22 cellular contexts compared by ENCODE assay signal in genomic region chr7:6193734-6194133, GRCh38.
"Had no signal": no experiment of that assay in that cellular context is flagged by ENCODE, and none has a peak within 500 bp of the region (broad histone marks: within the 10 kb centered on the region; RNA-seq: fewer than 3 reads in every experiment).

No MANE protein-coding gene starts in this region.

- H3K9me3 Mint-ChIP-seq: effector memory CD8-positive, alpha-beta T cell; memory B cell; mesothelial cell of epicardium; naive B cell; natural killer cell treated with Interleukin-12 subunit alpha and Interleukin-12 subunit beta and Interleukin-15 and Interleukin-18, amount 100 ng/mL, for 72 hours; stimulated activated memory B cell treated with anti-CD40 and anti-IgM and Interleukin-4, amounts not matched to agents 10 μg/mL and 1 μg/mL and 100 μg/mL, for 72 hours had no signal

- H3K4me3 ChIP-seq: lung, mucosa of descending colon, prostate gland, right atrium auricular region, testis, tibial artery, upper lobe of left lung, uterus had no signal

- H3K4me1 Mint-ChIP-seq: stimulated activated memory B cell treated with anti-CD40 and anti-IgM and Interleukin-4, amounts not matched to agents 10 μg/mL and 1 μg/mL and 100 μg/mL, for 72 hours had no signal

- H3K4me1 ChIP-seq: prostate gland, testis, upper lobe of left lung, uterus had no signal

- H3K27me3 Mint-ChIP-seq: naive B cell; natural killer cell treated with Interleukin-12 subunit alpha and Interleukin-12 subunit beta and Interleukin-15 and Interleukin-18, amount 100 ng/mL, for 72 hours; stimulated activated memory B cell treated with anti-CD40 and anti-IgM and Interleukin-4, amounts not matched to agents 10 μg/mL and 1 μg/mL and 100 μg/mL, for 72 hours had no signal

- H3K4me3 Mint-ChIP-seq: effector memory CD8-positive, alpha-beta T cell; memory B cell; mesothelial cell of epicardium; naive B cell; natural killer cell treated with Interleukin-12 subunit alpha and Interleukin-12 subunit beta and Interleukin-15 and Interleukin-18, amount 100 ng/mL, for 72 hours; stimulated activated memory B cell treated with anti-CD40 and anti-IgM and Interleukin-4, amounts not matched to agents 10 μg/mL and 1 μg/mL and 100 μg/mL, for 72 hours had no signal

- DNase-seq: cortex of kidney; effector memory CD8-positive, alpha-beta T cell; hypothalamus; mucosa of descending colon; naive B cell; nucleus accumbens; stimulated activated CD4-positive, alpha-beta T cell treated with anti-CD3 and anti-CD28 coated beads, Interleukin-2, amount 100 ng/mL, for 24 hours; stimulated activated CD4-positive, alpha-beta T cell treated with anti-CD3 and anti-CD28 coated beads, Interleukin-4, amount 100 ng/mL, for 24 hours; stimulated activated naive CD8-positive, alpha-beta T cell treated with anti-CD3 and anti-CD28 coated beads, Interleukin-15, Interleukin-2, amounts not matched to agents 100 U/mL and 50 U/mL, for 24 hours; substantia nigra; testis; tibial artery; upper lobe of left lung; uterus had no signal

- H3K27ac Mint-ChIP-seq: effector memory CD8-positive, alpha-beta T cell; memory B cell; mesothelial cell of epicardium; naive B cell; natural killer cell treated with Interleukin-12 subunit alpha and Interleukin-12 subunit beta and Interleukin-15 and Interleukin-18, amount 100 ng/mL, for 72 hours; stimulated activated memory B cell treated with anti-CD40 and anti-IgM and Interleukin-4, amounts not matched to agents 10 μg/mL and 1 μg/mL and 100 μg/mL, for 72 hours had no signal

- H3K9me3 ChIP-seq: mucosa of descending colon, prostate gland, right atrium auricular region, testis, tibial artery, upper lobe of left lung, uterus had no signal

- H3K36me3 ChIP-seq: prostate gland, uterus had no signal

- H3K36me3 Mint-ChIP-seq: memory B cell; naive B cell; natural killer cell treated with Interleukin-12 subunit alpha and Interleukin-12 subunit beta and Interleukin-15 and Interleukin-18, amount 100 ng/mL, for 72 hours; stimulated activated memory B cell treated with anti-CD40 and anti-IgM and Interleukin-4, amounts not matched to agents 10 μg/mL and 1 μg/mL and 100 μg/mL, for 72 hours had no signal

- H3K27me3 ChIP-seq: right atrium auricular region, testis, tibial artery, upper lobe of left lung, uterus had no signal

- H3K27ac ChIP-seq: prostate gland, testis, tibial artery, upper lobe of left lung, uterus had no signal

- ATAC-seq: effector memory CD8-positive, alpha-beta T cell; left lobe of liver; mucosa of descending colon; natural killer cell treated with Interleukin-12 subunit alpha and Interleukin-12 subunit beta and Interleukin-15 and Interleukin-18, amount 100 ng/mL, for 72 hours; stimulated activated memory B cell treated with anti-CD40 and anti-IgM and Interleukin-4, amounts not matched to agents 10 μg/mL and 1 μg/mL and 100 μg/mL, for 72 hours; stimulated activated naive CD8-positive, alpha-beta T cell treated with anti-CD3 and anti-CD28 coated beads, Interleukin-15, Interleukin-2, amounts not matched to agents 100 U/mL and 50 U/mL, for 24 hours had no signal
